In the genomic region with DNA sequence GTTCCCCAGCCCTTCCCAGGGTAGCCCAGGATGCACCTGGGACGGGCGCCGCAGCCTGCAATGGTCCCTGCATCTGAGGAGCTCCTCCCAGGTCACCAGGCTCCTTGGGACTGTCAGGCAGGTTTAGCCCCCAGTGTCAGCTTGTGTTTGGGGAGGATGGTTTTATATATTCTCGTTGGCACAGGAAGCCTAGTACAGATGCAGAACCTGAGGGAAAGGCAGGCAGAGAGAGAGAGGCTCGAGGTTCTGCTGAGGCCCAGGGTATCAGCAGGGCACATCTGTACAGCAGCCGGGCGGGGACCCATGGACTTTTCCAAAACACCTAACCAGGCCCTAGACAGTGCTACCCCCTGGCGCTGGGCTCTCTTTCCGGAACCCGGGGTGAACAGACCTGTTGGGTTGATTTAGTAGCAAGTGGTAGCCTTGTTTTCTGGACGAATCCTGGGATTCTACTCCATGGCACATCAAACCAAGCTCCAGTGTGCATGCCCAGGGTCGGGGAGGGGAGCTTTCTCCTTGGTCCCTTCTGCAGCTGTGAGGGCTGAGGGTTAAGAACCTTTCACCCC, we compare ENCODE assay signal across 24 cellular contexts. TPM values are rescaled to one million over a fixed set of nuclear protein-coding genes. Genes with fewer than 3 reads are reported as not detected.
"Had no signal": no experiment of that assay in that cellular context is flagged by ENCODE, and none has a peak within 500 bp of the region (broad histone marks: within the 10 kb centered on the region; RNA-seq: fewer than 3 reads in every experiment).

No MANE protein-coding gene starts in this region.

- H3K4me1 Mint-ChIP-seq: naive thymus-derived CD8-positive, alpha-beta T cell had no signal

- H3K36me3 ChIP-seq: adrenal gland, neutrophil, stomach had no signal

- H3K4me3 Mint-ChIP-seq: naive thymus-derived CD8-positive, alpha-beta T cell had no signal

- H3K9me3 ChIP-seq: adrenal gland, neutrophil, stomach, testis had no signal

- H3K4me3 ChIP-seq: adrenal gland, stomach, testis had no signal

- H3K27ac ChIP-seq: adrenal gland, neutrophil, stomach, testis had no signal

- DNase-seq: activated CD4-positive, CD25-positive, alpha-beta regulatory T cell treated with anti-CD3 and anti-CD28 coated beads, Interleukin-2, amount 50 U/mL, for 72 hours; activated CD8-positive, alpha-beta memory T cell treated with anti-CD3 and anti-CD28 coated beads for 24 hours; activated CD8-positive, alpha-beta memory T cell treated with anti-CD3 and anti-CD28 coated beads, Interleukin-2, amount 50 U/mL, for 48 hours; activated effector memory CD4-positive, alpha-beta T cell treated with Interleukin-2 at 50 U/mL for 16 hours; activated naive CD4-positive, alpha-beta T cell treated with anti-CD3 and anti-CD28 coated beads, Interleukin-2, amount 50 U/mL, for 16 hours; activated T-cell treated with anti-CD3 and anti-CD28 coated beads, Interleukin-2, amount 50 U/mL, for 48 hours; dermis blood vessel endothelial cell; effector memory CD4-positive, alpha-beta T cell; foreskin fibroblast; glutamatergic neuron; hypothalamus; mesenchymal stem cell; naive thymus-derived CD8-positive, alpha-beta T cell; retina; stomach; SW 1271; T-helper 2 cell; testis had no signal

- H3K9me3 Mint-ChIP-seq: naive thymus-derived CD8-positive, alpha-beta T cell had no signal

- H3K27me3 ChIP-seq: adrenal gland, testis had no signal

- ATAC-seq: left lobe of liver; naive thymus-derived CD8-positive, alpha-beta T cell had no signal

- H3K36me3 Mint-ChIP-seq: naive thymus-derived CD8-positive, alpha-beta T cell had no signal

RNA-seq across cellular contexts. Expression of a gene that starts 8.6 kb away (rescaled TPM):
- total RNA-seq: dermis blood vessel endothelial cell; left lobe of liver; naive thymus-derived CD8-positive, alpha-beta T cell had no signal

RNA-seq across cellular contexts. Expression of a gene that starts 35.4 kb away (rescaled TPM):
- total RNA-seq: adrenal gland, bronchial epithelial cell, dermis blood vessel endothelial cell, left lobe of liver, skeletal muscle tissue, ureter had no signal
